In genomic region chr13:110597041-110597689, GRCh38 we compare ENCODE assay signal across 22 cellular contexts.
"Had no signal": no experiment of that assay in that cellular context is flagged by ENCODE, and none has a peak within 500 bp of the region (broad histone marks: within the 10 kb centered on the region; RNA-seq: fewer than 3 reads in every experiment).

No MANE protein-coding gene starts in this region.

- DNase-seq: activated CD4-positive, alpha-beta memory T cell treated with anti-CD3 and anti-CD28 coated beads for 36 hours; activated CD4-positive, alpha-beta T cell treated with anti-CD3 and anti-CD28 coated beads for 48 hours; activated CD4-positive, CD25-positive, alpha-beta regulatory T cell; activated effector memory CD4-positive, alpha-beta T cell treated with anti-CD3 and anti-CD28 coated beads, Interleukin-2, amount 50 U/mL, for 16 hours; activated naive CD4-positive, alpha-beta T cell treated with anti-CD3 and anti-CD28 coated beads, Interleukin-2, amount 10 ng/mL, durations not matched to agents 7 days and 5 days; activated T-cell treated with anti-CD3 and anti-CD28 coated beads for 4 hours; amygdala; cortex of kidney; erythroblast; nucleus accumbens; right cardiac atrium; stimulated activated CD4-positive, alpha-beta T cell treated with anti-CD3 and anti-CD28 coated beads, Interleukin-12 subunit alpha, Interleukin-12 subunit beta, amount 100 ng/mL, for 4 hours; substantia nigra; T1000; tibial artery had no signal

- H2AFZ ChIP-seq: parathyroid adenoma had no signal

- H3K4me3 ChIP-seq: lung, tibial artery had no signal

- H3K4me1 ChIP-seq: parathyroid adenoma, tibial artery had no signal

- H3K9me3 Mint-ChIP-seq: activated CD4-positive, alpha-beta memory T cell treated with anti-CD3 and anti-CD28 coated beads for 36 hours; activated naive CD4-positive, alpha-beta T cell treated with anti-CD3 and anti-CD28 coated beads, Interleukin-2, amount 10 ng/mL, durations not matched to agents 7 days and 5 days; natural killer cell treated with Interleukin-12 subunit alpha and Interleukin-12 subunit beta and Interleukin-15 and Interleukin-18, amount 100 ng/mL, for 72 hours; stimulated activated naive CD8-positive, alpha-beta T cell treated with anti-CD3 and anti-CD28 coated beads, Interleukin-15, Interleukin-2, amounts not matched to agents 100 ng/mL and 50 ng/mL, for 24 hours; T-helper 1 cell treated with Interleukin-12 subunit alpha and Interleukin-12 subunit beta and Interleukin-4 antibody, amounts not matched to agents 30 μg/mL and 1 μg/mL, for 36 hours had no signal

- H3K36me3 Mint-ChIP-seq: activated CD4-positive, alpha-beta memory T cell treated with anti-CD3 and anti-CD28 coated beads for 36 hours; activated naive CD4-positive, alpha-beta T cell treated with anti-CD3 and anti-CD28 coated beads, Interleukin-2, amount 10 ng/mL, durations not matched to agents 7 days and 5 days; natural killer cell treated with Interleukin-12 subunit alpha and Interleukin-12 subunit beta and Interleukin-15 and Interleukin-18, amount 100 ng/mL, for 72 hours had no signal

- H3K36me3 ChIP-seq: tibial artery had no signal

- H3K4me3 Mint-ChIP-seq: activated CD4-positive, alpha-beta memory T cell treated with anti-CD3 and anti-CD28 coated beads for 36 hours; activated naive CD4-positive, alpha-beta T cell treated with anti-CD3 and anti-CD28 coated beads, Interleukin-2, amount 10 ng/mL, durations not matched to agents 7 days and 5 days; natural killer cell treated with Interleukin-12 subunit alpha and Interleukin-12 subunit beta and Interleukin-15 and Interleukin-18, amount 100 ng/mL, for 72 hours; stimulated activated naive CD8-positive, alpha-beta T cell treated with anti-CD3 and anti-CD28 coated beads, Interleukin-15, Interleukin-2, amounts not matched to agents 100 ng/mL and 50 ng/mL, for 24 hours; T-helper 1 cell treated with Interleukin-12 subunit alpha and Interleukin-12 subunit beta and Interleukin-4 antibody, amounts not matched to agents 30 μg/mL and 1 μg/mL, for 36 hours had no signal

- H3K9ac ChIP-seq: parathyroid adenoma had no signal

- H3K27me3 ChIP-seq: foreskin keratinocyte had no signal

- H3K27ac ChIP-seq: foreskin keratinocyte, parathyroid adenoma, tibial artery had no signal

- H3K4me1 Mint-ChIP-seq: activated naive CD4-positive, alpha-beta T cell treated with anti-CD3 and anti-CD28 coated beads, Interleukin-2, amount 10 ng/mL, durations not matched to agents 7 days and 5 days had no signal

- H3K9me3 ChIP-seq: tibial artery had no signal

- H3K27ac Mint-ChIP-seq: activated CD4-positive, alpha-beta memory T cell treated with anti-CD3 and anti-CD28 coated beads for 36 hours; activated naive CD4-positive, alpha-beta T cell treated with anti-CD3 and anti-CD28 coated beads, Interleukin-2, amount 10 ng/mL, durations not matched to agents 7 days and 5 days; natural killer cell treated with Interleukin-12 subunit alpha and Interleukin-12 subunit beta and Interleukin-15 and Interleukin-18, amount 100 ng/mL, for 72 hours; stimulated activated naive CD8-positive, alpha-beta T cell treated with anti-CD3 and anti-CD28 coated beads, Interleukin-15, Interleukin-2, amounts not matched to agents 100 ng/mL and 50 ng/mL, for 24 hours; T-helper 1 cell treated with Interleukin-12 subunit alpha and Interleukin-12 subunit beta and Interleukin-4 antibody, amounts not matched to agents 30 μg/mL and 1 μg/mL, for 36 hours had no signal

- ATAC-seq: foreskin keratinocyte; left lobe of liver; natural killer cell treated with Interleukin-12 subunit alpha and Interleukin-12 subunit beta and Interleukin-15 and Interleukin-18, amount 100 ng/mL, for 72 hours; right cardiac atrium had no signal
